ENCODE assay signal across 22 cellular contexts in genomic region chr4:112550728-112551127, GRCh38. TPM values are rescaled to one million over a fixed set of nuclear protein-coding genes. Genes with fewer than 3 reads are reported as not detected.
DNase-seq lines count a peak whose midpoint lies in the region; ATAC-seq and TF ChIP-seq lines count a peak whose summit lies in the region.
"Had no signal": no experiment of that assay in that cellular context is flagged by ENCODE, and none has a peak within 500 bp of the region (broad histone marks: within the 10 kb centered on the region; RNA-seq: fewer than 3 reads in every experiment).

No MANE protein-coding gene starts in this region.

- H3K27ac ChIP-seq in AG04450 (ENCODE audit: low read depth, low read length) = no peak overlapping the region
- H3K27ac ChIP-seq in foreskin keratinocyte = no peak overlapping the region
- H3K27ac ChIP-seq: A549, neural progenitor cell, Peyer's patch, right atrium auricular region had no signal

- H3K9me3 ChIP-seq in AG04450 (ENCODE audit: control insufficient read depth, insufficient read depth, low read length) = no peaks in the 10 kb centered on the region
- H3K9me3 ChIP-seq: A549, Peyer's patch, right atrium auricular region had no signal

- POLR2A ChIA-PET in AG04450 (lab: Yijun Ruan, JAX) = no interaction called here

- H3K4me1 ChIP-seq in foreskin keratinocyte = no peaks in the 10 kb centered on the region
- H3K4me1 ChIP-seq: Peyer's patch, right atrium auricular region had no signal

- no peak overlapping the region for H3K4me3 ChIP-seq in AG04450 (ENCODE audit: low read depth, low read length)
- H3K4me3 ChIP-seq: A549, neural progenitor cell, Peyer's patch, right atrium auricular region had no signal

- peak; percentile 49 for ATAC-seq in HG02759 (IDR thresholded peaks at IDR 0.05; ENCODE audit: unreplicated experiment)
- peak; percentile 49 for ATAC-seq in foreskin keratinocyte
- ATAC-seq in Right ventricle myocardium superior (ENCODE audit: poor library complexity) = no peak
- ATAC-seq in GM19397 (IDR thresholded peaks at IDR 0.05; ENCODE audit: unreplicated experiment) = no peak
- ATAC-seq: A549, T-helper 17 cell had no signal

- CTCF ChIA-PET in AG04450 (lab: Charles Lee) = interaction anchor here (1.0 kb wide), 1 partner anchor 27 kb away, joined by 3 read pairs; no protein-coding TSS in a partner anchor

- peak; percentile 34 for DNase-seq in AG04450 (ENCODE audit: low read depth, low spot score)
- DNase-seq in astrocyte of the hippocampus (ENCODE audit: low read depth, low spot score) = peak; percentile 23
- DNase-seq in foreskin keratinocyte = peak in 1 of 2 donors; percentile 11
- DNase-seq in Right ventricle myocardium superior = no peak
- DNase-seq in MV-4-11 (lab: John Stamatoyannopoulos, UW) = no peak
- DNase-seq in DMS79 treated with DMSO at 0.1 percent for 48 hours (lab: John Stamatoyannopoulos, UW) = no peak
- DNase-seq: activated B cell treated with CpG ODN at 0.5 μM for 24 hours; amygdala; GDM1; MM.1S; NCI-H2107; NCI-H82; Peyer's patch; stimulated activated CD4-positive, alpha-beta T cell treated with anti-CD3 and anti-CD28 coated beads, Interleukin-1b, Interleukin-23, amount 100 ng/mL, for 48 hours; T-helper 17 cell had no signal

- H3K27me3 ChIP-seq in AG04450 (ENCODE audit: control insufficient read depth, insufficient read depth, low read length) = no peaks in the 10 kb centered on the region
- no peaks in the 10 kb centered on the region for H3K27me3 ChIP-seq in foreskin keratinocyte
- H3K27me3 ChIP-seq: neural progenitor cell, Peyer's patch, right atrium auricular region had no signal

- no peak for TF ChIP-seq CTCF in AG04450 (IDR thresholded peaks at IDR 0.05; ENCODE audit: low read depth, low read length)
- TF ChIP-seq CTCF in foreskin keratinocyte (conservative IDR thresholded peaks at IDR 0.05) = no peak

- intact Hi-C loops in Right ventricle myocardium superior (cut with DNase I) = no loop called here

RNA-seq across cellular contexts. Expression of gene NEUROG2, which starts 34.7 kb away (rescaled TPM):
- polyA plus RNA-seq in AG04450 (2011; rRNA removed) = not detected in 2 replicates
- polyA minus RNA-seq in AG04450 (2011; rRNA and poly(A)+ RNA removed) = not detected in 2 replicates
- total RNA-seq in foreskin keratinocyte = not detected in 2 replicates
- polyA plus RNA-seq in foreskin keratinocyte = not detected in 2 replicates
- total RNA-seq in Right ventricle myocardium superior = not detected
- total RNA-seq: activated B cell treated with CpG ODN at 0.5 μM for 24 hours, mesothelial cell of epicardium, Peyer's patch, right atrium auricular region, T-helper 17 cell had no signal
- polyA plus RNA-seq: A549, keratinocyte had no signal

Comparison
In these comparisons a context has a peak if more than half of its experiments do, and no peak if none do; other contexts are left out.
1. DNase-seq: peak in AG04450 (single experiment) and astrocyte of the hippocampus (single experiment); none in Right ventricle myocardium superior (single experiment), MV-4-11 (single experiment) and DMS79 treated with DMSO at 0.1 percent for 48 hours (single experiment).
2. ATAC-seq: peak in HG02759 (single experiment) and foreskin keratinocyte (single experiment); none in Right ventricle myocardium superior (single experiment) and GM19397 (single experiment).